Comparison of ENCODE assay signal across 8 cellular contexts in the genomic region with DNA sequence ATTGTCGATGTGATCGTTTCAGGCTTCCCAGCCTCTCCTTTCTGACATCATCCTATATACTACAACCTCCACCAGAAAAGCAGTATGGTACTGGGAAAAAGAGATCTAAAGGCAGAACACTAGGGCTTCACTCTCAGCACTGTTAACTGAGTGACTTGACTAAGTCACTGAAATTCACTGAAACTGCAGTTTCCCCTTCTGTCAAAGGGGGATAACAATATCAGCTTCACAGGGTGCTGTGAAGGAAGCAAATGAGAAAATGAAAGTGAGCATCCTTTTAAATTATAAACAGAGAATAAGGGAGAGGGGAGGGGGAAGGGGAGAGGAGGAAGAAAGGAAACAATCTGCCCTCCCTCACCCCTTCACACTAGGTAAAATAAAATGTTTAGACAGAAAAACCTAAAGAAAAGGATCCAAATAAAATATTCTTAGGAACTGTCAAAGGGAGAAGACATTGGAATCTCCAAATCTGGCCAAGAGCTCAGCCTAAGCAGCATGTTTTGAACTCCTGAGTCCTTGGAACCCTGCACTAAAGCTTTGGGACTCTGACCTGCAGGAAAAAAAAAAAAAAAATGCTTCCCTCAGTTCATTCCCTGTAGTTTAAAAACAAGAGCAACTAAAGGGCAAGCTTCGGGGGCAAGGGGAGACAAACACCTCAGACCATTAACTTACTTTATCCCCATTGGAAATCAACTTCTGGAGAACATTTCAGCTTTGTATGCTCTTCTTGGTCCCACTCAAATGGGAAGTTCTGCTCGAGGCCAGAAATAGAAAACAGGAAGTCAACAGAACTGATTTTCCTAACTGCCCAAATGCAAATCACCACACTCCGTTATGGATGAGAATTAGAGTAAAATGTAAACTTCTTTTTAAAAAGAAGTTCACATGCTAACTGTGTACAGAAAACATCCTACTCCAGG.
A peak's percentile ranks its signal among the peaks of the same experiment; 100 is the strongest.
DNase-seq lines count a peak whose midpoint lies in the region; ATAC-seq and TF ChIP-seq lines count a peak whose summit lies in the region.

No MANE protein-coding gene starts in this region.

- H3F3A ChIP-seq in SK-N-SH (replicated peaks; ENCODE audit: insufficient read depth) = no peaks in the 10 kb centered on the region

- no peak for TF ChIP-seq RAD21 in SK-N-SH (IDR thresholded peaks at IDR 0.05; ENCODE audit: low read length)

- TF ChIP-seq EP300 in SK-N-SH (IDR thresholded peaks at IDR 0.05; ENCODE audit: borderline replicate concordance in 1 of 2, low read depth in 1 of 2, low read length in 1 of 2) = no peak

- no peak for TF ChIP-seq POLR2A in heart left ventricle (IDR thresholded peaks at IDR 0.05)

- ATAC-seq in heart left ventricle (no peak), right cardiac atrium (no peak), HG03060 (IDR thresholded peaks at IDR 0.05; ENCODE audit: low read depth, unreplicated experiment) (peak; percentile 33), thoracic aorta (ENCODE audit: insufficient number of reproducible peaks, low FRiP score, low read depth) (no peak)

- H3K4me3 ChIP-seq in heart left ventricle (peak overlapping the region in 1 of 12 donors; percentile 10), right cardiac atrium (ENCODE audit: low read length) (no peak overlapping the region), SK-N-SH (ENCODE audit: low read depth in 2 of 2, low read length in 1 of 2) (no peak overlapping the region), thoracic aorta (peak overlapping the region; percentile 1)

- no peaks in the 10 kb centered on the region for H4K20me1 ChIP-seq in SK-N-SH (ENCODE audit: insufficient read depth)

- H3K27ac ChIP-seq in heart left ventricle = peak overlapping the region in 10 of 12 donors; percentile 10 to 84 (median 54)
- no peak overlapping the region for H3K27ac ChIP-seq in right cardiac atrium (ENCODE audit: low read length)
- H3K27ac ChIP-seq in SK-N-SH (ENCODE audit: low read depth in 2 of 2, low read length in 1 of 2) = peak overlapping the region in 1 of 2 experiments; percentile 25; a peak in 1 of 4 replicates
- peak overlapping the region; percentile 54 to 71 for H3K27ac ChIP-seq in thoracic aorta

- H3K36me3 ChIP-seq in heart left ventricle = no peaks in the 10 kb centered on the region
- H3K36me3 ChIP-seq in SK-N-SH (replicated peaks in 1 of 2; ENCODE audit: control insufficient read depth in 1 of 2, insufficient read depth in 2 of 2, low read length in 1 of 2) = no peaks in the 10 kb centered on the region
- no peaks in the 10 kb centered on the region for H3K36me3 ChIP-seq in thoracic aorta

- H3K9me3 ChIP-seq in heart left ventricle (no peaks in the 10 kb centered on the region), right cardiac atrium (ENCODE audit: control insufficient read depth, low read length) (no peaks in the 10 kb centered on the region), SK-N-SH (no peaks in the 10 kb centered on the region), thoracic aorta (no peaks in the 10 kb centered on the region)

- H3K79me2 ChIP-seq in SK-N-SH (ENCODE audit: insufficient read depth) = no peaks in the 10 kb centered on the region

- no peak overlapping the region for H3K4me2 ChIP-seq in SK-N-SH

- DNase-seq in heart left ventricle (no peak), right cardiac atrium (no peak), SK-N-SH (no peak), thoracic aorta (ENCODE audit: low spot score) (no peak), NCI-H2081 treated with DMSO at 0.1 percent for 48 hours (lab: John Stamatoyannopoulos, UW) (no peak), OCI-M2 (lab: John Stamatoyannopoulos, UW; ENCODE audit: unreplicated experiment) (no peak), 8988T (no peak)

- POLR2A ChIA-PET in SK-N-SH (lab: Yijun Ruan, JAX) = no interaction called here

- H3K9me2 ChIP-seq in SK-N-SH = no peaks in the 10 kb centered on the region

- no peak for TF ChIP-seq CTCF in heart left ventricle (IDR thresholded peaks at IDR 0.05)
- TF ChIP-seq CTCF in SK-N-SH (IDR thresholded peaks at IDR 0.05) = no peak
- TF ChIP-seq CTCF in thoracic aorta (IDR thresholded peaks at IDR 0.05) = no peak

- CTCF ChIA-PET in SK-N-SH (lab: Yijun Ruan, JAX) = interaction anchor here (1.0 to 1.1 kb wide), 2 partner anchors 10 to 25 kb away, joined by 3 read pairs; no protein-coding TSS in a partner anchor

- no peak overlapping the region for H3K9ac ChIP-seq in SK-N-SH

- peak overlapping the region; percentile 30; the same call in 1 of the 2 replicates for H2AFZ ChIP-seq in SK-N-SH (ENCODE audit: low read depth)

- no peaks in the 10 kb centered on the region for H3K27me3 ChIP-seq in heart left ventricle
- H3K27me3 ChIP-seq in right cardiac atrium (ENCODE audit: control insufficient read depth, insufficient read depth) = no peaks in the 10 kb centered on the region
- H3K27me3 ChIP-seq in SK-N-SH (ENCODE audit: insufficient read depth) = no peaks in the 10 kb centered on the region
- no peaks in the 10 kb centered on the region for H3K27me3 ChIP-seq in thoracic aorta (replicated peaks; ENCODE audit: insufficient read depth)

- H3K4me1 ChIP-seq in heart left ventricle (peaks cover 0 to 50% (median 23%) of the 10 kb centered on the region in 12 donors), right cardiac atrium (ENCODE audit: control insufficient read depth, insufficient read depth, low read length) (peaks cover 3% of the 10 kb centered on the region), SK-N-SH (ENCODE audit: control insufficient read depth in 1 of 2, insufficient read depth in 2 of 2, low read depth in 1 of 2, low read length in 1 of 2) (peaks cover 3 to 12% of the 10 kb centered on the region in 2 experiments), thoracic aorta (ENCODE audit: control insufficient read depth in 1 of 2, low read depth in 2 of 2) (peaks cover 32 to 66% of the 10 kb centered on the region in 2 donors)

- 57 to 61% (median 61%) methylated on average over 5 of the region's 5 CpGs for WGBS in heart left ventricle, 4 donors
- WGBS in right cardiac atrium = 58% methylated on average over 5 of the region's 5 CpGs
- 80% methylated on average over 5 of the region's 5 CpGs for WGBS in SK-N-SH (ENCODE audit: low lambda C conversion rate)

- intact Hi-C loops in heart left ventricle (cut with DNase I) (no loop called here), right cardiac atrium (cut with DNase I) (no loop called here)

TF ChIP-seq in SK-N-SH, 30 proteins besides CTCF, POLR2A, EP300 and RAD21:
- TF ChIP-seq FOSL2 (IDR thresholded peaks at IDR 0.05; ENCODE audit: borderline replicate concordance, low read depth) (no peak), RFX5 (IDR thresholded peaks at IDR 0.05; ENCODE audit: low read length) (no peak), GABPA (IDR thresholded peaks at IDR 0.05; ENCODE audit: low read depth) (no peak), TEAD4 (IDR thresholded peaks at IDR 0.05; ENCODE audit: borderline replicate concordance, insufficient read depth) (no peak), USF1 (IDR thresholded peaks at IDR 0.05; ENCODE audit: borderline replicate concordance, low read depth) (no peak), GATA2 (CRISPR knock-in tag; IDR thresholded peaks at IDR 0.05) (no peak), YY1 (IDR thresholded peaks at IDR 0.05; ENCODE audit: low read depth) (no peak), MXI1 (IDR thresholded peaks at IDR 0.05; ENCODE audit: low read depth, low read length) (no peak), NRF1 (IDR thresholded peaks at IDR 0.05; ENCODE audit: low read depth, low read length) (no peak), MAX (IDR thresholded peaks at IDR 0.05; ENCODE audit: low read depth) (no peak)
